28 cellular contexts compared by ENCODE assay signal in the genomic region with DNA sequence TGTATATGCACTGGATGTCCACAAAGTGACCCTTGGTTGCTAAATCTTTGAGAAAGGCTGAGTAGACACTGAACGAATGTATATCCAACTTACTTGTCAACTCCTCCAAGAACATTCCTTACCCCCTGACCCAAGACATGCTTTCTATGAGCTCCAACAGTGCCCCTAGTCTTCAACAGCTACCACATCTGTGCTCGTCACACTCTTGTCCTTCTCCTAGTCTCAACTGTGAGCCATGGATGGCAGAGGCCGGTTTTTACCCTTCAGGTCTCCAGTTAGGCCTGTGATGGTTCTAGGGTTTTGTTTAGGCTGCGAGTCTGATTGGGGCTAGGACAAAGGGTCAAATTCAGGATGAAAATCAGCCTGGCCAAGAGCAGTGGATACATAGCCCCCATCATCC. TPM values are rescaled to one million over a fixed set of nuclear protein-coding genes. Genes with fewer than 3 reads are reported as not detected.
"Had no signal": no experiment of that assay in that cellular context is flagged by ENCODE, and none has a peak within 500 bp of the region (broad histone marks: within the 10 kb centered on the region; RNA-seq: fewer than 3 reads in every experiment).

No MANE protein-coding gene starts in this region.

- H3K27me3 Mint-ChIP-seq: activated CD4-positive, alpha-beta memory T cell treated with anti-CD3 and anti-CD28 coated beads for 36 hours; activated CD8-positive, alpha-beta memory T cell treated with anti-CD3 and anti-CD28 coated beads, Interleukin-2, amount 10 ng/mL, durations not matched to agents 7 days and 5 days; activated naive CD4-positive, alpha-beta T cell treated with anti-CD3 and anti-CD28 coated beads, Interleukin-2, amount 50 U/mL, for 24 hours had no signal

- H3K27me3 ChIP-seq: adrenal gland, body of pancreas, dorsolateral prefrontal cortex had no signal

- H3K36me3 ChIP-seq: adrenal gland had no signal

- H3K4me1 Mint-ChIP-seq: activated CD4-positive, alpha-beta T cell treated with anti-CD3 and anti-CD28 coated beads for 36 hours; activated CD4-positive, alpha-beta T cell treated with anti-CD3 and anti-CD28 coated beads, Interleukin-2, amount 10 ng/mL, durations not matched to agents 24 days and 14 days; activated CD8-positive, alpha-beta memory T cell treated with anti-CD3 and anti-CD28 coated beads, Interleukin-2, amount 10 ng/mL, durations not matched to agents 7 days and 5 days; activated naive CD4-positive, alpha-beta T cell treated with anti-CD3 and anti-CD28 coated beads, Interleukin-2, amount 50 U/mL, for 24 hours; activated naive CD8-positive, alpha-beta T cell treated with anti-CD3 and anti-CD28 coated beads for 36 hours; activated naive CD8-positive, alpha-beta T cell treated with anti-CD3 and anti-CD28 coated beads, Interleukin-2, amount 50 U/mL, for 24 hours had no signal

- H3K9me3 Mint-ChIP-seq: activated CD4-positive, alpha-beta memory T cell treated with anti-CD3 and anti-CD28 coated beads for 36 hours; activated CD4-positive, alpha-beta T cell treated with anti-CD3 and anti-CD28 coated beads, Interleukin-2, amount 10 ng/mL, durations not matched to agents 24 days and 14 days; activated naive CD4-positive, alpha-beta T cell treated with anti-CD3 and anti-CD28 coated beads for 36 hours; activated naive CD4-positive, alpha-beta T cell treated with anti-CD3 and anti-CD28 coated beads, Interleukin-2, amount 50 U/mL, for 24 hours; activated naive CD8-positive, alpha-beta T cell treated with anti-CD3 and anti-CD28 coated beads for 36 hours; activated naive CD8-positive, alpha-beta T cell treated with anti-CD3 and anti-CD28 coated beads, Interleukin-2, amount 50 U/mL, for 24 hours; activated T-helper 2 cell treated with anti-CD3 and anti-CD28 coated beads, Interferon-gamma antibody, Interleukin-2, Interleukin-4, amounts not matched to agents 10 μg/mL and 5 μg/mL and 100 μg/mL, durations not matched to agents 14 hours and 24 hours and 36 hours; dendritic cell treated with granulocyte-macrophage colony-stimulating factor and Interleukin-4, amounts not matched to agents 40 ng/mL and 50 ng/mL, for 4 days had no signal

- H3K27ac Mint-ChIP-seq: activated CD4-positive, alpha-beta memory T cell treated with anti-CD3 and anti-CD28 coated beads for 36 hours; activated CD4-positive, alpha-beta T cell treated with anti-CD3 and anti-CD28 coated beads for 36 hours; activated CD4-positive, alpha-beta T cell treated with anti-CD3 and anti-CD28 coated beads, Interleukin-2, amount 10 ng/mL, durations not matched to agents 24 days and 14 days; activated CD8-positive, alpha-beta memory T cell treated with anti-CD3 and anti-CD28 coated beads, Interleukin-2, amount 10 ng/mL, durations not matched to agents 7 days and 5 days; activated CD8-positive, alpha-beta T cell treated with anti-CD3 and anti-CD28 coated beads, Interleukin-2, amount 10 ng/mL, durations not matched to agents 7 days and 5 days; activated naive CD4-positive, alpha-beta T cell treated with anti-CD3 and anti-CD28 coated beads for 36 hours; activated naive CD4-positive, alpha-beta T cell treated with anti-CD3 and anti-CD28 coated beads, Interleukin-2, amount 50 U/mL, for 24 hours; activated naive CD8-positive, alpha-beta T cell treated with anti-CD3 and anti-CD28 coated beads for 36 hours; activated naive CD8-positive, alpha-beta T cell treated with anti-CD3 and anti-CD28 coated beads, Interleukin-2, amount 50 U/mL, for 24 hours; activated T-helper 1 cell treated with anti-CD3 and anti-CD28 coated beads, Interleukin-12 subunit alpha, Interleukin-12 subunit beta, Interleukin-2, Interleukin-4 antibody, amounts not matched to agents 30 ng/mL and 10 ng/mL and 1 ng/mL, durations not matched to agents 14 hours and 24 hours and 36 hours; activated T-helper 2 cell treated with anti-CD3 and anti-CD28 coated beads, Interferon-gamma antibody, Interleukin-2, Interleukin-4, amounts not matched to agents 10 μg/mL and 5 μg/mL and 100 μg/mL, durations not matched to agents 14 hours and 24 hours and 36 hours; dendritic cell treated with granulocyte-macrophage colony-stimulating factor and Interleukin-4, amounts not matched to agents 40 ng/mL and 50 ng/mL, for 4 days had no signal

- DNase-seq: activated CD4-positive, alpha-beta memory T cell treated with anti-CD3 and anti-CD28 coated beads for 36 hours; activated CD4-positive, alpha-beta T cell treated with anti-CD3 and anti-CD28 coated beads for 36 hours; activated CD4-positive, alpha-beta T cell treated with anti-CD3 and anti-CD28 coated beads, Interleukin-2, amount 10 ng/mL, durations not matched to agents 24 days and 14 days; activated CD4-positive, CD25-positive, alpha-beta regulatory T cell; activated CD4-positive, CD25-positive, alpha-beta regulatory T cell treated with anti-CD3 and anti-CD28 coated beads, Interleukin-2, amount 50 U/mL, for 72 hours; activated CD8-positive, alpha-beta memory T cell treated with anti-CD3 and anti-CD28 coated beads, Interleukin-2, amount 10 ng/mL, durations not matched to agents 7 days and 5 days; activated CD8-positive, alpha-beta memory T cell treated with anti-CD3 and anti-CD28 coated beads, Interleukin-2, amount 50 U/mL, for 4 hours; activated CD8-positive, alpha-beta T cell treated with anti-CD3 and anti-CD28 coated beads, Interleukin-2, amount 10 ng/mL, durations not matched to agents 7 days and 5 days; activated effector memory CD4-positive, alpha-beta T cell treated with anti-CD3 and anti-CD28 coated beads, Interleukin-2, amount 50 U/mL, for 16 hours; activated naive CD4-positive, alpha-beta T cell treated with anti-CD3 and anti-CD28 coated beads for 36 hours; activated naive CD8-positive, alpha-beta T cell treated with anti-CD3 and anti-CD28 coated beads for 36 hours; activated naive CD8-positive, alpha-beta T cell treated with anti-CD3 and anti-CD28 coated beads, Interleukin-2, amount 50 U/mL, for 24 hours; activated T-cell treated with anti-CD3 and anti-CD28 coated beads, Interleukin-2, amount 50 U/mL, for 1 hour; activated T-cell treated with anti-CD3 and anti-CD28 coated beads, Interleukin-2, amount 50 U/mL, for 48 hours; adrenal gland; amygdala; aorta; body of pancreas; dorsolateral prefrontal cortex; effector CD4-positive, alpha-beta T cell; T-helper 2 cell had no signal

- H3K27ac ChIP-seq: adrenal gland, body of pancreas, dorsolateral prefrontal cortex had no signal

- H3K36me3 Mint-ChIP-seq: activated CD4-positive, alpha-beta memory T cell treated with anti-CD3 and anti-CD28 coated beads for 36 hours; activated CD8-positive, alpha-beta memory T cell treated with anti-CD3 and anti-CD28 coated beads, Interleukin-2, amount 10 ng/mL, durations not matched to agents 7 days and 5 days; activated naive CD4-positive, alpha-beta T cell treated with anti-CD3 and anti-CD28 coated beads, Interleukin-2, amount 50 U/mL, for 24 hours; activated naive CD8-positive, alpha-beta T cell treated with anti-CD3 and anti-CD28 coated beads for 36 hours had no signal

- ATAC-seq: activated CD4-positive, alpha-beta T cell treated with anti-CD3 and anti-CD28 coated beads for 36 hours; activated CD8-positive, alpha-beta memory T cell treated with anti-CD3 and anti-CD28 coated beads, Interleukin-2, amount 10 ng/mL, durations not matched to agents 7 days and 5 days; activated CD8-positive, alpha-beta T cell treated with anti-CD3 and anti-CD28 coated beads, Interleukin-2, amount 10 ng/mL, durations not matched to agents 7 days and 5 days; activated naive CD8-positive, alpha-beta T cell treated with anti-CD3 and anti-CD28 coated beads, Interleukin-2, amount 50 U/mL, for 24 hours; body of pancreas; esophagus mucosa had no signal

- H3K9me3 ChIP-seq: adrenal gland, body of pancreas had no signal

- H3K4me3 ChIP-seq: adrenal gland, body of pancreas, dorsolateral prefrontal cortex had no signal

- H3K4me3 Mint-ChIP-seq: activated CD4-positive, alpha-beta memory T cell treated with anti-CD3 and anti-CD28 coated beads for 36 hours; activated CD4-positive, alpha-beta T cell treated with anti-CD3 and anti-CD28 coated beads for 36 hours; activated CD4-positive, alpha-beta T cell treated with anti-CD3 and anti-CD28 coated beads, Interleukin-2, amount 10 ng/mL, durations not matched to agents 24 days and 14 days; activated CD8-positive, alpha-beta memory T cell treated with anti-CD3 and anti-CD28 coated beads, Interleukin-2, amount 10 ng/mL, durations not matched to agents 7 days and 5 days; activated CD8-positive, alpha-beta T cell treated with anti-CD3 and anti-CD28 coated beads, Interleukin-2, amount 10 ng/mL, durations not matched to agents 7 days and 5 days; activated naive CD4-positive, alpha-beta T cell treated with anti-CD3 and anti-CD28 coated beads for 36 hours; activated naive CD4-positive, alpha-beta T cell treated with anti-CD3 and anti-CD28 coated beads, Interleukin-2, amount 50 U/mL, for 24 hours; activated naive CD8-positive, alpha-beta T cell treated with anti-CD3 and anti-CD28 coated beads for 36 hours; activated naive CD8-positive, alpha-beta T cell treated with anti-CD3 and anti-CD28 coated beads, Interleukin-2, amount 50 U/mL, for 24 hours; activated T-helper 1 cell treated with anti-CD3 and anti-CD28 coated beads, Interleukin-12 subunit alpha, Interleukin-12 subunit beta, Interleukin-2, Interleukin-4 antibody, amounts not matched to agents 30 ng/mL and 10 ng/mL and 1 ng/mL, durations not matched to agents 14 hours and 24 hours and 36 hours; dendritic cell treated with granulocyte-macrophage colony-stimulating factor and Interleukin-4, amounts not matched to agents 40 ng/mL and 50 ng/mL, for 4 days had no signal

RNA-seq across cellular contexts. Expression of gene GPX3, which starts 19.0 kb away (rescaled TPM):
- total RNA-seq: activated CD4-positive, alpha-beta memory T cell treated with anti-CD3 and anti-CD28 coated beads for 36 hours; activated CD4-positive, alpha-beta T cell treated with anti-CD3 and anti-CD28 coated beads for 36 hours; activated CD4-positive, alpha-beta T cell treated with anti-CD3 and anti-CD28 coated beads, Interleukin-2, amount 10 ng/mL, durations not matched to agents 24 days and 14 days; activated CD8-positive, alpha-beta memory T cell treated with anti-CD3 and anti-CD28 coated beads for 36 hours; activated CD8-positive, alpha-beta memory T cell treated with anti-CD3 and anti-CD28 coated beads, Interleukin-2, amount 10 ng/mL, durations not matched to agents 7 days and 5 days; activated CD8-positive, alpha-beta T cell treated with anti-CD3 and anti-CD28 coated beads, Interleukin-2, amount 10 ng/mL, durations not matched to agents 7 days and 5 days; activated naive CD4-positive, alpha-beta T cell treated with anti-CD3 and anti-CD28 coated beads for 36 hours; activated naive CD8-positive, alpha-beta T cell treated with anti-CD3 and anti-CD28 coated beads for 36 hours; activated T-helper 1 cell treated with anti-CD3 and anti-CD28 coated beads, Interleukin-12 subunit alpha, Interleukin-12 subunit beta, Interleukin-2, Interleukin-4 antibody, amounts not matched to agents 30 ng/mL and 10 ng/mL and 1 ng/mL, durations not matched to agents 14 hours and 24 hours and 36 hours; activated T-helper 2 cell treated with anti-CD3 and anti-CD28 coated beads, Interferon-gamma antibody, Interleukin-2, Interleukin-4, amounts not matched to agents 10 μg/mL and 5 μg/mL and 100 μg/mL, durations not matched to agents 14 hours and 24 hours and 36 hours; T-helper 1 cell treated with Interleukin-12 subunit alpha and Interleukin-12 subunit beta and Interleukin-4 antibody, amounts not matched to agents 30 ng/mL and 1 ng/mL, for 36 hours had no signal
